Comparison of ENCODE assay signal across 12 cellular contexts in the genomic region with DNA sequence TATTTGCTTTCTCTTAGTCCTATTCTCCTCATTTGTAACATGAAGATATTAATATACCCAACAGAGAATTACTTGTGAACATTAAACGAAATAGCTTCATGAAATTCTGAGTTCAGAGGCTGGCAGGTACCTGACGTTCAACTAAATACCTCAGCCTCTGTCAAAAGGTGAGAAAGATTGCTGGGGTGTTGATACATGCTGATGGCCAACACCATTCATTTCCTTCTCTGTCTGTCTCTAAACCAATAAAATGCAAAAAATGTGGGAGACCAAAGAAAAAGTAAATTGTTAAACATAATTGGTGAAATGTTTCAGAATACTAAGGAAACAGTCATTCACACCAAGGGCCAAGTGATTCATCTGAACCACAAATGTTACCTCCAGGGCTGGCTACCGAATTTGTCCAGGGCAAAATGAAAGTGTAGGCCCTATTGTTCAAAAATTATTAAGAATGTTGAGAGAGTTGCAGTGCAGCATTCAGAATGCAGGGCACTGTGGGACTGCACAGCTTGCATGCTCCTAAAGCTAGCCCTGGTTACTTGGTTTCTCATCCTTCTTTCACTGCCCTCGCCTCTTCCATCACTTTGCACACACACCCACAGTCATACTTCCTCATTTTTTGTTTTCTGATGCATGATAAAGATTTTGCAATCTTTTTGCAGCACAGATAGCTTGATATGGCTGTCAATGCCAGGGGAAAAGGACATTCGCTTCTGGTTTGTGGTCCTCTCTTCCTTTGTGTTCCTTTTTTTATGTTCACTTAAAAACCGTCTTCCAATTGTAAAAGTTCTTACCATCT.
DNase-seq lines count a peak whose midpoint lies in the region; ATAC-seq, FAIRE-seq and TF ChIP-seq lines count a peak whose summit lies in the region.
"Had no signal": no experiment of that assay in that cellular context is flagged by ENCODE, and none has a peak within 500 bp of the region (broad histone marks: within the 10 kb centered on the region; RNA-seq: fewer than 3 reads in every experiment).

No MANE protein-coding gene starts in this region.

- no peak for ATAC-seq in A549
- ATAC-seq in GM21737 (IDR thresholded peaks at IDR 0.05; ENCODE audit: unreplicated experiment), result no peak
- ATAC-seq: naive thymus-derived CD8-positive, alpha-beta T cell had no signal

- no peaks in the 10 kb centered on the region for H3K36me3 ChIP-seq in kidney (ENCODE audit: control insufficient read depth in 1 of 2, insufficient read depth in 2 of 2, low read length in 2 of 2)
- H3K36me3 ChIP-seq: thoracic aorta had no signal

- no peak for TF ChIP-seq CTCF in A549 (IDR thresholded peaks at IDR 0.05)
- no peak for TF ChIP-seq CTCF in HFFc6 (IDR thresholded peaks at IDR 0.05)
- TF ChIP-seq CTCF in epithelial cell of proximal tubule (conservative IDR thresholded peaks at IDR 0.05; ENCODE audit: low read depth, low read length), result no peak
- no peak for TF ChIP-seq CTCF in kidney (IDR thresholded peaks at IDR 0.05; ENCODE audit: borderline replicate concordance, extremely low read depth, insufficient read depth)

- no peaks in the 10 kb centered on the region for H3K9me3 Mint-ChIP-seq in HFFc6
- H3K9me3 Mint-ChIP-seq: naive thymus-derived CD8-positive, alpha-beta T cell had no signal

- no peak overlapping the region for H3K27ac Mint-ChIP-seq in HFFc6
- H3K27ac Mint-ChIP-seq: naive thymus-derived CD8-positive, alpha-beta T cell had no signal

- H3K4me1 Mint-ChIP-seq in HFFc6 (ENCODE audit: low read depth), result peaks cover 12% of the 10 kb centered on the region

- TF ChIP-seq EP300 in A549 (IDR thresholded peaks at IDR 0.05), result no peak

- H3K27ac ChIP-seq in A549, result no peak overlapping the region
- no peak overlapping the region for H3K27ac ChIP-seq in kidney (ENCODE audit: low read depth in 2 of 2, low read length in 2 of 2)
- H3K27ac ChIP-seq: thoracic aorta had no signal

- H3K9ac ChIP-seq in kidney (ENCODE audit: low read length in 2 of 2), result no peak overlapping the region

- no peaks in the 10 kb centered on the region for H3K4me1 ChIP-seq in A549
- H3K4me1 ChIP-seq in kidney (ENCODE audit: control insufficient read depth in 1 of 2, insufficient read depth in 1 of 2, low read depth in 1 of 2, low read length in 2 of 2), result no peaks in the 10 kb centered on the region

- DNase-seq in A549 (ENCODE audit: low read depth in 1 of 2, low spot score in 1 of 2), result no peak
- peak; percentile 21 for DNase-seq in HFFc6
- DNase-seq in NOMO-1 treated with dmso at 0.1 percent for 144 hours (lab: John Stamatoyannopoulos, UW; ENCODE audit: unreplicated experiment), result peak; percentile 92
- DNase-seq in epithelial cell of proximal tubule (ENCODE audit: low read depth), result peak; percentile 49
- DNase-seq in kidney, result no peak
- no peak for DNase-seq in NCI-H2107 treated with DMSO at 0.1 percent for 48 hours (lab: John Stamatoyannopoulos, UW; ENCODE audit: unreplicated experiment)
- no peak for DNase-seq in NCI-H774 (lab: John Stamatoyannopoulos, UW)
- DNase-seq: naive thymus-derived CD8-positive, alpha-beta T cell; NCI-H2029 treated with DMSO at 0.1 percent for 48 hours; stimulated activated CD4-positive, alpha-beta T cell treated with anti-CD3 and anti-CD28 coated beads, Interleukin-2, amount 100 ng/mL, for 48 hours had no signal

- peak overlapping the region; percentile 4 for H3K4me3 Mint-ChIP-seq in HFFc6
- H3K4me3 Mint-ChIP-seq: naive thymus-derived CD8-positive, alpha-beta T cell had no signal

- TF ChIP-seq POLR2A in A549 (IDR thresholded peaks at IDR 0.05; ENCODE audit: low read length), result no peak

- CTCF ChIA-PET in A549 (lab: Yijun Ruan, JAX), result no interaction called here

- intact Hi-C loops in kidney (cut with DNase I), result no loop called here

- no peak for TF ChIP-seq RAD21 in A549 (conservative IDR thresholded peaks at IDR 0.05 in 1 of 2, IDR thresholded peaks at IDR 0.05 in 1 of 2)

- no peaks in the 10 kb centered on the region for H3K36me3 Mint-ChIP-seq in HFFc6 (ENCODE audit: low read depth)
- H3K36me3 Mint-ChIP-seq: naive thymus-derived CD8-positive, alpha-beta T cell had no signal

- FAIRE-seq in A549 (lab: Jason Lieb, UNC) (no peak), kidney (lab: Jason Lieb, UNC) (no peak)

- H3K9me3 ChIP-seq in A549 (no peaks in the 10 kb centered on the region), kidney (ENCODE audit: control insufficient read depth in 1 of 2, low read length in 2 of 2) (no peaks in the 10 kb centered on the region)
- H3K9me3 ChIP-seq: thoracic aorta had no signal

- no peak overlapping the region for H3K4me3 ChIP-seq in A549
- no peak overlapping the region for H3K4me3 ChIP-seq in epithelial cell of proximal tubule (ENCODE audit: low read depth, low read length)
- H3K4me3 ChIP-seq in kidney (ENCODE audit: low read length in 2 of 2), result no peak overlapping the region
- H3K4me3 ChIP-seq: thoracic aorta had no signal

- WGBS in A549 (ENCODE audit: missing lambda C conversion rate), result 40% methylated on average over 6 of the region's 6 CpGs

- peak overlapping the region; percentile 10; the same call in 1 of the 3 replicates for H3K4me2 ChIP-seq in A549

- POLR2A ChIA-PET in A549 (lab: Yijun Ruan, JAX), result no interaction called here

- peaks cover 8% of the 10 kb centered on the region; the same call in 1 of the 2 replicates for H3K27me3 Mint-ChIP-seq in HFFc6 (ENCODE audit: insufficient read depth)

TF ChIP-seq in A549, 52 proteins besides CTCF, POLR2A, EP300 and RAD21:
- TF ChIP-seq EHMT2 (IDR thresholded peaks at IDR 0.05; ENCODE audit: low read depth), result no peak
- no peak for TF ChIP-seq ZC3H11A (IDR thresholded peaks at IDR 0.05)
- TF ChIP-seq MAZ (IDR thresholded peaks at IDR 0.05; ENCODE audit: borderline replicate concordance, low read depth, low read length), result no peak
- no peak for TF ChIP-seq ZSCAN20 (CRISPR knock-in tag; IDR thresholded peaks at IDR 0.05)
- no peak for TF ChIP-seq HDAC2 (IDR thresholded peaks at IDR 0.05)
- no peak for TF ChIP-seq TFCP2L1 (CRISPR knock-in tag; IDR thresholded peaks at IDR 0.05)
- no peak for TF ChIP-seq HOXA7 (CRISPR knock-in tag; IDR thresholded peaks at IDR 0.05)
- no peak for TF ChIP-seq MYC (IDR thresholded peaks at IDR 0.05; ENCODE audit: borderline replicate concordance, low read length)
- TF ChIP-seq SMC3 (IDR thresholded peaks at IDR 0.05), result no peak
- TF ChIP-seq, protein P1, sequence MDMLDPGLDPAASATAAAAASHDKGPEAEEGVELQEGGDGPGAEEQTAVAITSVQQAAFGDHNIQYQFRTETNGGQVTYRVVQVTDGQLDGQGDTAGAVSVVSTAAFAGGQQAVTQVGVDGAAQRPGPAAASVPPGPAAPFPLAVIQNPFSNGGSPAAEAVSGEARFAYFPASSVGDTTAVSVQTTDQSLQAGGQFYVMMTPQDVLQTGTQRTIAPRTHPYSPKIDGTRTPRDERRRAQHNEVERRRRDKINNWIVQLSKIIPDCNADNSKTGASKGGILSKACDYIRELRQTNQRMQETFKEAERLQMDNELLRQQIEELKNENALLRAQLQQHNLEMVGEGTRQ (IDR thresholded peaks at IDR 0.05), result no peak
- TF ChIP-seq NR3C1 (IDR thresholded peaks at IDR 0.05), result no peak
- TF ChIP-seq HOXB5 (CRISPR knock-in tag; IDR thresholded peaks at IDR 0.05), result no peak
- no peak for TF ChIP-seq ZNF302 (CRISPR knock-in tag; IDR thresholded peaks at IDR 0.05)
- TF ChIP-seq ESRRA (IDR thresholded peaks at IDR 0.05; ENCODE audit: borderline replicate concordance, low read length), result no peak
- TF ChIP-seq RCOR1 (IDR thresholded peaks at IDR 0.05; ENCODE audit: low read depth, low read length), result no peak
- TF ChIP-seq HEYL (CRISPR knock-in tag; IDR thresholded peaks at IDR 0.05), result no peak
- no peak for TF ChIP-seq TP53 (CRISPR knock-in tag; IDR thresholded peaks at IDR 0.05)

Comparison
In these comparisons a context has a peak if more than half of its experiments do, and no peak if none do; other contexts are left out.
1. DNase-seq: peak in HFFc6 (single experiment), NOMO-1 treated with dmso at 0.1 percent for 144 hours (single experiment) and epithelial cell of proximal tubule (single experiment); none in A549 (0 of 2), kidney (single experiment), NCI-H2107 treated with DMSO at 0.1 percent for 48 hours (single experiment) and NCI-H774 (single experiment).